ENCODE assay signal across 29 cellular contexts in the genomic region with DNA sequence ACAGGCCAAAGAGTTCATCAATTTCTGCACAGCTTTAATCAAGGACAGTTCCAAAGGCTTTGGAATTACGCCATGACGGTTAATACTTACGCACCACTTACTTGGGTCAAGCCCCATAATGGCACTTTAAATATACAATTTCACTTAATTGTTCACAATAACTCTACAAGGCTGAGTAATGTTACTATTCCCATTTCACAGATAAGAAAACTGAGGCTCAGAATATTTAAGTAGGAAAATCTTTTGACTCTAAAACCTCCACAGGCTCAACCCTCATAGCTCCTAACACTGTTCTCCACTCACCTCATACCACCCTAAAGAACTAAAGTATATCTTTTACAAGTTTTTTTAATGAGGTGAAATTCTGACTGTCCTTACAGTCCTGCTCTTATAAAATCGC.
"Had no signal": no experiment of that assay in that cellular context is flagged by ENCODE, and none has a peak within 500 bp of the region (broad histone marks: within the 10 kb centered on the region; RNA-seq: fewer than 3 reads in every experiment).

No MANE protein-coding gene starts in this region.

- H3K4me1 Mint-ChIP-seq: stimulated activated effector memory CD8-positive, alpha-beta T cell treated with anti-CD3 and anti-CD28 coated beads, Interleukin-12 subunit alpha, Interleukin-12 subunit beta, amount 100 ng/mL, for 72 hours; stimulated activated naive CD8-positive, alpha-beta T cell treated with anti-CD3 and anti-CD28 coated beads, Interleukin-15, amount 100 ng/mL, for 72 hours had no signal

- H3K27ac ChIP-seq: stomach, suprapubic skin, testis, thoracic aorta, thyroid gland, tibial artery, tibial nerve, transverse colon, upper lobe of left lung, upper lobe of right lung, uterus, vagina had no signal

- H3K9me3 Mint-ChIP-seq: stimulated activated effector memory CD8-positive, alpha-beta T cell treated with anti-CD3 and anti-CD28 coated beads, Interleukin-12 subunit alpha, Interleukin-12 subunit beta, amount 100 ng/mL, for 72 hours; stimulated activated memory B cell treated with anti-CD40 and anti-IgM and Interleukin-4, amounts not matched to agents 10 μg/mL and 1 μg/mL and 100 μg/mL, for 72 hours; stimulated activated naive B cell treated with anti-CD40 and anti-IgM and Interleukin-4, amounts not matched to agents 10 μg/mL and 1 μg/mL and 100 μg/mL, for 72 hours; stimulated activated naive CD8-positive, alpha-beta T cell treated with anti-CD3 and anti-CD28 coated beads, Interleukin-15, Interleukin-2, amounts not matched to agents 100 ng/mL and 50 ng/mL, for 24 hours had no signal

- H3K36me3 Mint-ChIP-seq: stimulated activated effector memory CD8-positive, alpha-beta T cell treated with anti-CD3 and anti-CD28 coated beads, Interleukin-12 subunit alpha, Interleukin-12 subunit beta, amount 100 ng/mL, for 72 hours; stimulated activated memory B cell treated with anti-CD40 and anti-IgM and Interleukin-4, amounts not matched to agents 10 μg/mL and 1 μg/mL and 100 μg/mL, for 72 hours; stimulated activated naive B cell treated with anti-CD40 and anti-IgM and Interleukin-4, amounts not matched to agents 10 μg/mL and 1 μg/mL and 100 μg/mL, for 72 hours; type B pancreatic cell had no signal

- H3K4me1 ChIP-seq: stomach, suprapubic skin, testis, thyroid gland, tibial artery, tibial nerve, transverse colon, upper lobe of left lung, upper lobe of right lung, uterus, vagina had no signal

- H3K9me3 ChIP-seq: stomach, testis, thyroid gland, tibial artery, tibial nerve, transverse colon, upper lobe of left lung, upper lobe of right lung, uterus, vagina had no signal

- H3K4me3 ChIP-seq: stomach, suprapubic skin, testis, thoracic aorta, thyroid gland, tibial artery, tibial nerve, transverse colon, upper lobe of left lung, upper lobe of right lung, uterus, vagina had no signal

- H3K4me3 Mint-ChIP-seq: stimulated activated effector memory CD8-positive, alpha-beta T cell treated with anti-CD3 and anti-CD28 coated beads, Interleukin-12 subunit alpha, Interleukin-12 subunit beta, amount 100 ng/mL, for 72 hours; stimulated activated memory B cell treated with anti-CD40 and anti-IgM and Interleukin-4, amounts not matched to agents 10 μg/mL and 1 μg/mL and 100 μg/mL, for 72 hours; stimulated activated naive B cell treated with anti-CD40 and anti-IgM and Interleukin-4, amounts not matched to agents 10 μg/mL and 1 μg/mL and 100 μg/mL, for 72 hours; stimulated activated naive CD8-positive, alpha-beta T cell treated with anti-CD3 and anti-CD28 coated beads, Interleukin-15, amount 100 ng/mL, for 72 hours; stimulated activated naive CD8-positive, alpha-beta T cell treated with anti-CD3 and anti-CD28 coated beads, Interleukin-15, Interleukin-2, amounts not matched to agents 100 ng/mL and 50 ng/mL, for 24 hours; type B pancreatic cell had no signal

- H3K27ac Mint-ChIP-seq: stimulated activated effector memory CD8-positive, alpha-beta T cell treated with anti-CD3 and anti-CD28 coated beads, Interleukin-12 subunit alpha, Interleukin-12 subunit beta, amount 100 ng/mL, for 72 hours; stimulated activated memory B cell treated with anti-CD40 and anti-IgM and Interleukin-4, amounts not matched to agents 10 μg/mL and 1 μg/mL and 100 μg/mL, for 72 hours; stimulated activated naive B cell treated with anti-CD40 and anti-IgM and Interleukin-4, amounts not matched to agents 10 μg/mL and 1 μg/mL and 100 μg/mL, for 72 hours; stimulated activated naive CD8-positive, alpha-beta T cell treated with anti-CD3 and anti-CD28 coated beads, Interleukin-15, amount 100 ng/mL, for 72 hours; stimulated activated naive CD8-positive, alpha-beta T cell treated with anti-CD3 and anti-CD28 coated beads, Interleukin-15, Interleukin-2, amounts not matched to agents 100 ng/mL and 50 ng/mL, for 24 hours; type B pancreatic cell had no signal

- ATAC-seq: stimulated activated effector memory CD8-positive, alpha-beta T cell treated with anti-CD3 and anti-CD28 coated beads, Interleukin-12 subunit alpha, Interleukin-12 subunit beta, amount 100 ng/mL, for 72 hours; stimulated activated memory B cell treated with anti-CD40 and anti-IgM and Interleukin-4, amounts not matched to agents 10 μg/mL and 1 μg/mL and 100 μg/mL, for 72 hours; stimulated activated naive B cell treated with anti-CD40 and anti-IgM and Interleukin-4, amounts not matched to agents 10 μg/mL and 1 μg/mL and 100 μg/mL, for 72 hours; stimulated activated naive CD8-positive, alpha-beta T cell treated with anti-CD3 and anti-CD28 coated beads, Interleukin-15, amount 100 ng/mL, for 72 hours; stimulated activated naive CD8-positive, alpha-beta T cell treated with anti-CD3 and anti-CD28 coated beads, Interleukin-15, Interleukin-2, amounts not matched to agents 100 U/mL and 50 U/mL, for 24 hours; upper lobe of right lung had no signal

- H3K27me3 ChIP-seq: stomach, suprapubic skin, testis, thyroid gland, tibial artery, tibial nerve, transverse colon, upper lobe of left lung, upper lobe of right lung, uterus, vagina had no signal

- FAIRE-seq: urothelium cell line had no signal

- H3K36me3 ChIP-seq: stomach, suprapubic skin, thoracic aorta, thyroid gland, tibial artery, tibial nerve, transverse colon, upper lobe of left lung, upper lobe of right lung, uterus, vagina had no signal

- DNase-seq: stimulated activated CD4-positive, alpha-beta T cell treated with anti-CD3 and anti-CD28 coated beads, Interleukin-2, amount 100 ng/mL, for 48 hours; stimulated activated CD4-positive, alpha-beta T cell treated with anti-CD3 and anti-CD28 coated beads, Interleukin-4, amount 100 ng/mL, for 1 hour; stimulated activated CD4-positive, alpha-beta T cell treated with anti-CD3 and anti-CD28 coated beads, Interleukin-4, amount 100 ng/mL, for 24 hours; stimulated activated CD4-positive, alpha-beta T cell treated with anti-CD3 and anti-CD28 coated beads, Interleukin-4, amount 100 ng/mL, for 4 hours; stimulated activated CD8-positive, alpha-beta memory T cell treated with anti-CD3 and anti-CD28 coated beads, Interleukin-4, amount 100 ng/mL, for 48 hours; stimulated activated naive B cell treated with anti-CD40 and anti-IgM and Interleukin-4, amounts not matched to agents 10 μg/mL and 1 μg/mL and 100 μg/mL, for 72 hours; stimulated activated naive CD4-positive, alpha-beta T cell; stimulated activated naive CD4-positive, alpha-beta T cell treated with Interleukin-2 at 50 U/mL for 16 hours; stimulated activated naive CD8-positive, alpha-beta T cell treated with anti-CD3 and anti-CD28 coated beads, Interleukin-15, amount 100 ng/mL, for 72 hours; stimulated activated naive CD8-positive, alpha-beta T cell treated with anti-CD3 and anti-CD28 coated beads, Interleukin-15, Interleukin-2, amounts not matched to agents 100 U/mL and 50 U/mL, for 24 hours; stomach; substantia nigra; testis; thyroid gland; tibial artery; transverse colon; trophoblast cell; upper lobe of left lung; upper lobe of right lung; uterus had no signal
